ENCODE assay signal across 10 cellular contexts in genomic region chr9:131670247-131670681, GRCh38.
A peak's percentile ranks its signal among the peaks of the same experiment; 100 is the strongest.
DNase-seq lines count a peak whose midpoint lies in the region; ATAC-seq and TF ChIP-seq lines count a peak whose summit lies in the region.
"Had no signal": no experiment of that assay in that cellular context is flagged by ENCODE, and none has a peak within 500 bp of the region (broad histone marks: within the 10 kb centered on the region; RNA-seq: fewer than 3 reads in every experiment).

No MANE protein-coding gene starts in this region.

- no peak for TF ChIP-seq RAD21 in IMR-90 (IDR thresholded peaks at IDR 0.05; ENCODE audit: low read length)

- WGBS in IMR-90 (ENCODE audit: extremely low coverage in 2 of 2, insufficient read length in 1 of 2), 2 experiments, result no CpG with 5 or more reads among the region's 9 CpGs
- 77% methylated on average over 8 of the region's 9 CpGs for WGBS in right lobe of liver (ENCODE audit: insufficient coverage, low coverage, low lambda C conversion rate, missing lambda C conversion rate)

- H3K36me3 Mint-ChIP-seq in activated naive CD8-positive, alpha-beta T cell treated with anti-CD3 and anti-CD28 coated beads, Interleukin-2, amount 50 U/mL, for 24 hours (ENCODE audit: low read depth), result peaks cover 4% of the 10 kb centered on the region
- H3K36me3 Mint-ChIP-seq in stimulated activated effector memory CD8-positive, alpha-beta T cell treated with anti-CD3 and anti-CD28 coated beads, Interleukin-12 subunit alpha, Interleukin-12 subunit beta, amount 100 ng/mL, for 72 hours, result peaks cover 61% of the 10 kb centered on the region

- ATAC-seq in IMR-90 (ENCODE audit: low read depth) (no peak), right lobe of liver (peak; percentile 51 to 65 (median 64)), GM19035 (IDR thresholded peaks at IDR 0.05; ENCODE audit: unreplicated experiment) (no peak)
- no peak for ATAC-seq in activated naive CD8-positive, alpha-beta T cell treated with anti-CD3 and anti-CD28 coated beads, Interleukin-2, amount 50 U/mL, for 24 hours
- ATAC-seq in stimulated activated effector memory CD8-positive, alpha-beta T cell treated with anti-CD3 and anti-CD28 coated beads, Interleukin-12 subunit alpha, Interleukin-12 subunit beta, amount 100 ng/mL, for 72 hours, result no peak

- H3K9me3 ChIP-seq in IMR-90 (ENCODE audit: control insufficient read depth, insufficient read depth, low read length) (no peaks in the 10 kb centered on the region), right lobe of liver (no peaks in the 10 kb centered on the region)

- H3K9ac ChIP-seq in IMR-90 (ENCODE audit: low read depth, low read length), result no peak overlapping the region

- dilution Hi-C loops in IMR-90 (cut with HindIII; ENCODE audit: low sequenced_read_pairs, unreplicated experiment), result no loop called here

- H3K27ac Mint-ChIP-seq in activated naive CD8-positive, alpha-beta T cell treated with anti-CD3 and anti-CD28 coated beads, Interleukin-2, amount 50 U/mL, for 24 hours, result peak overlapping the region; percentile 97
- peak overlapping the region; percentile 95 for H3K27ac Mint-ChIP-seq in stimulated activated effector memory CD8-positive, alpha-beta T cell treated with anti-CD3 and anti-CD28 coated beads, Interleukin-12 subunit alpha, Interleukin-12 subunit beta, amount 100 ng/mL, for 72 hours

- H3K4ac ChIP-seq in IMR-90 (ENCODE audit: low read depth, low read length), result no peak overlapping the region

- H3K27me3 ChIP-seq in IMR-90 (ENCODE audit: control insufficient read depth, insufficient read depth, low read length), result no peaks in the 10 kb centered on the region
- H3K27me3 ChIP-seq in right lobe of liver, result no peaks in the 10 kb centered on the region

- peaks cover 97% of the 10 kb centered on the region for H3K4me1 Mint-ChIP-seq in activated naive CD8-positive, alpha-beta T cell treated with anti-CD3 and anti-CD28 coated beads, Interleukin-2, amount 50 U/mL, for 24 hours
- peaks cover 95% of the 10 kb centered on the region for H3K4me1 Mint-ChIP-seq in stimulated activated effector memory CD8-positive, alpha-beta T cell treated with anti-CD3 and anti-CD28 coated beads, Interleukin-12 subunit alpha, Interleukin-12 subunit beta, amount 100 ng/mL, for 72 hours

- BruUV-seq in IMR-90 (replicated peaks; lab: Mats Ljungman, UMichigan), result no TSS peak

- peaks cover 39% of the 10 kb centered on the region for H3K9me1 ChIP-seq in IMR-90 (ENCODE audit: insufficient read depth, low read length)

- H3K4me1 ChIP-seq in IMR-90 (ENCODE audit: control insufficient read depth, insufficient read depth, low read length) (peaks cover 19% of the 10 kb centered on the region), right lobe of liver (peaks cover 0 to 30% (median 15%) of the 10 kb centered on the region in 4 donors)

- H2AK9ac ChIP-seq in IMR-90 (replicated peaks; ENCODE audit: low read depth, low read length, poor library complexity), result no peak overlapping the region

- H3K9me3 Mint-ChIP-seq in activated naive CD8-positive, alpha-beta T cell treated with anti-CD3 and anti-CD28 coated beads, Interleukin-2, amount 50 U/mL, for 24 hours, result no peaks in the 10 kb centered on the region
- H3K9me3 Mint-ChIP-seq in stimulated activated effector memory CD8-positive, alpha-beta T cell treated with anti-CD3 and anti-CD28 coated beads, Interleukin-12 subunit alpha, Interleukin-12 subunit beta, amount 100 ng/mL, for 72 hours, result no peaks in the 10 kb centered on the region

- H3K14ac ChIP-seq in IMR-90 (replicated peaks; ENCODE audit: low read depth, low read length), result no peak overlapping the region

- POLR2A ChIA-PET in IMR-90 (lab: Charles Lee; ENCODE audit: unreplicated experiment), result no interaction called here

- no peak overlapping the region for H3K18ac ChIP-seq in IMR-90 (ENCODE audit: low read depth, low read length)

- intact Hi-C loops in IMR-90 (cut with micrococcal nuclease), result no loop called here
- intact Hi-C loops in right lobe of liver (cut with DNase I), result loop anchor here in 1 of 2 donors (10.0 kb wide), 1 partner anchor 65 kb away; no protein-coding TSS in a partner anchor

- no peaks in the 10 kb centered on the region for H3K27me3 Mint-ChIP-seq in activated naive CD8-positive, alpha-beta T cell treated with anti-CD3 and anti-CD28 coated beads, Interleukin-2, amount 50 U/mL, for 24 hours

- H3K23ac ChIP-seq in IMR-90 (ENCODE audit: low read depth, low read length), result 0 out of 2 replicates have a peak overlapping the region, but pooled peaks have one; percentile 38

- H2BK20ac ChIP-seq in IMR-90 (ENCODE audit: low read depth, low read length), result no peak overlapping the region

- H3K4me3 Mint-ChIP-seq in activated naive CD8-positive, alpha-beta T cell treated with anti-CD3 and anti-CD28 coated beads, Interleukin-2, amount 50 U/mL, for 24 hours, result peak overlapping the region; percentile 35
- H3K4me3 Mint-ChIP-seq in stimulated activated effector memory CD8-positive, alpha-beta T cell treated with anti-CD3 and anti-CD28 coated beads, Interleukin-12 subunit alpha, Interleukin-12 subunit beta, amount 100 ng/mL, for 72 hours, result peak overlapping the region; percentile 82

- H2AFZ ChIP-seq in IMR-90 (replicated peaks; ENCODE audit: low read length, poor library complexity), result no peak overlapping the region

- H4K8ac ChIP-seq in IMR-90 (ENCODE audit: low read depth in 2 of 2, low read length in 2 of 2), result no peak overlapping the region

- TF ChIP-seq POLR2A in IMR-90 (IDR thresholded peaks at IDR 0.05; ENCODE audit: low read depth, low read length), result no peak
- peak; percentile 28 for TF ChIP-seq POLR2A in right lobe of liver (IDR thresholded peaks at IDR 0.05)

- peak overlapping the region; percentile 20; the same call in 1 of the 3 replicates for H2BK15ac ChIP-seq in IMR-90 (ENCODE audit: low read depth, low read length)

- H3K27ac ChIP-seq in IMR-90 (ENCODE audit: insufficient read depth, low read length) (no peak overlapping the region), right lobe of liver (peak overlapping the region in 1 of 3 donors; percentile 53)

- no peak overlapping the region for H4K91ac ChIP-seq in IMR-90 (ENCODE audit: insufficient read depth, low read depth, low read length)

- H3K36me3 ChIP-seq in IMR-90 (ENCODE audit: control insufficient read depth, insufficient read depth, low read length) (no peaks in the 10 kb centered on the region), right lobe of liver (no peaks in the 10 kb centered on the region)

- no peak overlapping the region for H2BK120ac ChIP-seq in IMR-90 (ENCODE audit: low read depth, low read length)

- peaks cover 47 to 92% of the 10 kb centered on the region in 2 experiments for H3K79me1 ChIP-seq in IMR-90 (ENCODE audit: low read depth in 1 of 2, low read length in 2 of 2)

- H3K4me3 ChIP-seq in IMR-90 (ENCODE audit: insufficient read depth, low read depth, low read length) (no peak overlapping the region), right lobe of liver (no peak overlapping the region)

- no peak overlapping the region for H4K5ac ChIP-seq in IMR-90 (ENCODE audit: low read depth, low read length)

- in situ Hi-C loops in IMR-90 (cut with MboI; ENCODE audit: low sequenced_read_pairs), result no loop called here

- CTCF ChIA-PET in IMR-90 (lab: Yijun Ruan, JAX), result no interaction called here

- TF ChIP-seq CTCF in IMR-90 (conservative IDR thresholded peaks at IDR 0.05; ENCODE audit: low read depth, low read length), result no peak
- TF ChIP-seq CTCF in right lobe of liver (IDR thresholded peaks at IDR 0.05), result no peak

- DNase-seq in IMR-90 (no peak), right lobe of liver (peak; percentile 60 to 67 (median 61)), SW480 (ENCODE audit: low spot score) (no peak), NCI-H146 (lab: John Stamatoyannopoulos, UW) (no peak)
- DNase-seq in activated naive CD8-positive, alpha-beta T cell treated with anti-CD3 and anti-CD28 coated beads, Interleukin-2, amount 50 U/mL, for 24 hours, result peak; percentile 28
- DNase-seq in stimulated activated effector memory CD8-positive, alpha-beta T cell treated with anti-CD3 and anti-CD28 coated beads, Interleukin-12 subunit alpha, Interleukin-12 subunit beta, amount 100 ng/mL, for 72 hours (ENCODE audit: low spot score in 2 of 2), result no peak
- DNase-seq in effector CD8-positive, alpha-beta T cell (lab: John Stamatoyannopoulos, UW), result no peak
- DNase-seq: HCEC 1CT, SIG-M5 had no signal

- peaks cover 73% of the 10 kb centered on the region for H4K20me1 ChIP-seq in IMR-90 (ENCODE audit: insufficient read depth, low read length)

- no peak overlapping the region for H2BK5ac ChIP-seq in IMR-90 (ENCODE audit: low read depth, low read length, poor library complexity, severe bottlenecking)

- no peak overlapping the region for H3K4me2 ChIP-seq in IMR-90 (ENCODE audit: low read depth, low read length)

- no peak overlapping the region for H3K56ac ChIP-seq in IMR-90 (ENCODE audit: extremely low read depth, insufficient read depth, low read length)

- H2AK5ac ChIP-seq in IMR-90 (ENCODE audit: low read depth, low read length), result peak overlapping the region; percentile 58; the same call in 1 of the 2 replicates

TF ChIP-seq in IMR-90, 13 proteins besides CTCF, POLR2A, EP300 and RAD21:
- TF ChIP-seq BHLHE40 (IDR thresholded peaks at IDR 0.05; ENCODE audit: low read depth, low read length) (no peak), FOS (IDR thresholded peaks at IDR 0.05; ENCODE audit: low read depth, low read length) (no peak), RCOR1 (IDR thresholded peaks at IDR 0.05; ENCODE audit: insufficient replicate concordance, low read length) (no peak)

Comparison
In these comparisons a context has a peak if more than half of its experiments do, and no peak if none do; other contexts are left out.
1. ATAC-seq: peak in right lobe of liver (4 of 4); none in IMR-90 (single experiment), activated naive CD8-positive, alpha-beta T cell treated with anti-CD3 and anti-CD28 coated beads, Interleukin-2, amount 50 U/mL, for 24 hours (single experiment), stimulated activated effector memory CD8-positive, alpha-beta T cell treated with anti-CD3 and anti-CD28 coated beads, Interleukin-12 subunit alpha, Interleukin-12 subunit beta, amount 100 ng/mL, for 72 hours (single experiment) and GM19035 (single experiment).
2. DNase-seq: peak in activated naive CD8-positive, alpha-beta T cell treated with anti-CD3 and anti-CD28 coated beads, Interleukin-2, amount 50 U/mL, for 24 hours (single experiment) and right lobe of liver (3 of 3); none in IMR-90 (single experiment), stimulated activated effector memory CD8-positive, alpha-beta T cell treated with anti-CD3 and anti-CD28 coated beads, Interleukin-12 subunit alpha, Interleukin-12 subunit beta, amount 100 ng/mL, for 72 hours (0 of 2), SW480 (single experiment), NCI-H146 (single experiment) and effector CD8-positive, alpha-beta T cell (single experiment).